1 cellular context compared by ENCODE assay signal in the genomic region with DNA sequence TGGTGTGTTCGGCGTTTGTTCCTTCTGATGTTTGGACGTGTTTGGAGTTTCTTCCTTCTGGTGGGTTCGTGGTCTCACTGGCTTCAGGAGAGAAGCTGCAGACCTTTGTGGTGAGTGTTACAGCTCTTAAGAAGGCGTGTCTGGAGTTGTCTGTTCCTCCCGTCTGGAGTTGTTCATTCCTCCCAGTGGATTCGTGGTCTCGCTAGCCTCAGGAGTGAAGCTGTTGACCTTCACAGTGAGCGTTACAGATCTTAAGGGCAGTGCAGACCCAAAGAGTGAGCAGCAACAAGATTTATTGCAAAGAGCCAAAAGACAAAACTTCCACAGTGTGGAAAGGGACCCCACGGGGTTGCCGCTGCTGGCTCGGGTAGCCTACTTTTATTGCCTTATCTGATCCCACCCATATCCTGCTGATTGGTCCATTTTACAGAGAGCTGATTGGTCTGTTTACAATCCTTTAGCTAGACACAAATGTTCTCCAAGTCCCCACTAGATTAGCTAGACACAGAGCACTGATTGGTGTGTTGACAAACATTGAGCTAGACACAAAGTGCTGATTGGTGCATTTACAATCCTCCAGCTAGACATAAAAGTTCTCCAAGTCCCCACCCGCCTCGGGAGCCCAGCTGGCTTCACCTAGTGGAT. TPM values are rescaled to one million over a fixed set of nuclear protein-coding genes. Genes with fewer than 3 reads are reported as not detected.
"Had no signal": no experiment of that assay in that cellular context is flagged by ENCODE, and none has a peak within 500 bp of the region (broad histone marks: within the 10 kb centered on the region; RNA-seq: fewer than 3 reads in every experiment).

No MANE protein-coding gene starts in this region.

RNA-seq across cellular contexts. Expression of a gene that starts 23.4 kb away (rescaled TPM):
- total RNA-seq: MCF 10A had no signal
